15 cellular contexts compared by ENCODE assay signal in the genomic region with DNA sequence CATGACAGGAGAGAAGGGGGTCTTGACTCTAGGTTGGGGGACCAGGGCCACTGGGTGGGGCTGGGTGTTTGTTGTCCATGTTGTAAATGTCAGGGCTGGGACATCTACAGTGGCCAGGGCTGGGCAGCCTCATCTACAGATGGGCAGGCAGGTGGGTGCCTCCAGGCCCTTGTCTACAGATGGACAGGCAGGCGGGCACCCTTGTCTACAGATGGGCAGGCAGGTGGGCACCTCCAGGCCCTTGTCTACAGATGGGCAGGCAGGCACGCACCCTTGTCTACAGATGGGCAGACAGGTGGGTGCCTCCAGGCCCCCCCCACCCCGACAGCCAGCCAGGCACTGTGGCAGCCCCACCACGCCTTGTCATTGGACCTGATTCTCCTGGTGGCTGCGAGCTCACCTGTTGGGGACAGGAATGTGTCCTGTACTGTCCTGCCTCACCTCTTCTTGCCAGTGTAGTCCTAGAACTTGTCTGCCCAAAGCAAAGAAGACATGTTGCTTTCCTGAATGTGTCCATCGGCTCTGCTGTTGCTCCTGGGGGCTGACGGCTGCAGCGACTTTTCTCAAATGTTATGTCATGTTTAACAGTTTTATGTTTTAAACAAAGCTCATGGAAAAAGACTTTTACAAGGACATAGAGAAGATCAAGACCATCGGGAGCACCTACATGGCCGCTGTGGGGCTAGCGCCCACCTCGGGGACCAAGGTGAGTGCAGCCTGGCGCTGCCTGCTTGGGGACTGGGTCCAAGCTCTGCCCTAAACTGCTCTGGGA.
A peak's percentile ranks its signal among the peaks of the same experiment; 100 is the strongest.
DNase-seq lines count a peak whose midpoint lies in the region; ATAC-seq, FAIRE-seq and TF ChIP-seq lines count a peak whose summit lies in the region.
"Had no signal": no experiment of that assay in that cellular context is flagged by ENCODE, and none has a peak within 500 bp of the region (broad histone marks: within the 10 kb centered on the region; RNA-seq: fewer than 3 reads in every experiment).

No MANE protein-coding gene starts in this region.

- CTCF ChIA-PET in activated B cell treated with CpG ODN at 0.5 μM for 24 hours (lab: Charles Lee): no interaction called here

- no peaks in the 10 kb centered on the region for H3K36me3 Mint-ChIP-seq in activated B cell treated with CpG ODN at 0.5 μM for 24 hours (ENCODE audit: low read depth)

- no peak overlapping the region for H3K27ac Mint-ChIP-seq in activated B cell treated with CpG ODN at 0.5 μM for 24 hours

- H3K27me3 Mint-ChIP-seq in activated B cell treated with CpG ODN at 0.5 μM for 24 hours: peaks cover 11% of the 10 kb centered on the region

- peak; percentile 45 for DNase-seq in activated effector memory CD4-positive, alpha-beta T cell treated with anti-CD3 and anti-CD28 coated beads, Interleukin-2, amount 50 U/mL, for 16 hours
- no peak for DNase-seq in activated effector memory CD4-positive, alpha-beta T cell treated with Interleukin-2 at 50 U/mL for 16 hours
- DNase-seq in activated B cell treated with CpG ODN at 0.5 μM for 24 hours (peak; percentile 3), islet precursor cell (peak; percentile 37), activated gamma-delta T cell (lab: John Stamatoyannopoulos, UW) (no peak), GM12892 (ENCODE audit: insufficient read length) (no peak)
- peak; percentile 11 for DNase-seq in stimulated activated CD8-positive, alpha-beta memory T cell treated with anti-CD3 and anti-CD28 coated beads, Interleukin-4, amount 100 ng/mL, for 48 hours
- DNase-seq: COR-L47, DMS53, IMR-90, Kasumi-1, NCI-H2029 treated with DMSO at 0.1 percent for 48 hours, NCI-H524 had no signal

- no peak overlapping the region for H3K4me3 Mint-ChIP-seq in activated B cell treated with CpG ODN at 0.5 μM for 24 hours

- H3K4me1 Mint-ChIP-seq in activated B cell treated with CpG ODN at 0.5 μM for 24 hours: no peaks in the 10 kb centered on the region

- no peak for TF ChIP-seq POLR2A in GM12892 (IDR thresholded peaks at IDR 0.05; ENCODE audit: low read depth, low read length)

- POLR2A ChIA-PET in activated B cell treated with CpG ODN at 0.5 μM for 24 hours (lab: Charles Lee): no interaction called here

- TF ChIP-seq CTCF in activated B cell treated with CpG ODN at 0.5 μM for 24 hours (IDR thresholded peaks at IDR 0.05): no peak

- H3K9me3 Mint-ChIP-seq in activated B cell treated with CpG ODN at 0.5 μM for 24 hours: no peaks in the 10 kb centered on the region

- no peak for FAIRE-seq in GM12892 (lab: Jason Lieb, UNC)
- FAIRE-seq: A204.1 had no signal

- ATAC-seq in activated B cell treated with CpG ODN at 0.5 μM for 24 hours (ENCODE audit: low read depth): no peak
- no peak for ATAC-seq in HG02623 (IDR thresholded peaks at IDR 0.05; ENCODE audit: unreplicated experiment)

- intact Hi-C loops in activated B cell treated with CpG ODN at 0.5 μM for 24 hours (cut with micrococcal nuclease): no loop called here

Comparison
In these comparisons a context has a peak if more than half of its experiments do, and no peak if none do; other contexts are left out.
1. DNase-seq: peak in activated effector memory CD4-positive, alpha-beta T cell treated with anti-CD3 and anti-CD28 coated beads, Interleukin-2, amount 50 U/mL, for 16 hours (single experiment), activated B cell treated with CpG ODN at 0.5 μM for 24 hours (single experiment), islet precursor cell (single experiment) and stimulated activated CD8-positive, alpha-beta memory T cell treated with anti-CD3 and anti-CD28 coated beads, Interleukin-4, amount 100 ng/mL, for 48 hours (single experiment); none in activated effector memory CD4-positive, alpha-beta T cell treated with Interleukin-2 at 50 U/mL for 16 hours (single experiment), activated gamma-delta T cell (single experiment) and GM12892 (single experiment).